ENCODE assay signal across 8 cellular contexts in genomic region chr2:64228126-64228678, GRCh38.
DNase-seq lines count a peak whose midpoint lies in the region; ATAC-seq and TF ChIP-seq lines count a peak whose summit lies in the region.

No MANE protein-coding gene starts in this region.

- intact Hi-C loops in CD8-positive, alpha-beta T cell (cut with DNase I, micrococcal nuclease): loop anchor here in 1 of 2 experiments (1.0 to 5.0 kb wide), 2 partner anchors 28 to 99 kb away; no protein-coding TSS in a partner anchor

- H3K9me3 Mint-ChIP-seq in CD8-positive, alpha-beta T cell: no peaks in the 10 kb centered on the region

- ATAC-seq in CD8-positive, alpha-beta T cell: peak; percentile 89
- peak; percentile 93 for ATAC-seq in GM19438 (IDR thresholded peaks at IDR 0.05; ENCODE audit: low read depth, unreplicated experiment)
- ATAC-seq in HG03521 (IDR thresholded peaks at IDR 0.05; ENCODE audit: unreplicated experiment): peak; percentile 96

- no peaks in the 10 kb centered on the region for H3K27me3 ChIP-seq in CD8-positive, alpha-beta T cell (ENCODE audit: insufficient read depth, low read length)

- peaks cover 19% of the 10 kb centered on the region for H3K4me1 Mint-ChIP-seq in CD8-positive, alpha-beta T cell (ENCODE audit: low read depth)

- H3K4me3 Mint-ChIP-seq in CD8-positive, alpha-beta T cell: peak overlapping the region; percentile 91

- no peak overlapping the region for H3K27ac ChIP-seq in CD8-positive, alpha-beta T cell (ENCODE audit: low read depth, low read length)

- H3K36me3 ChIP-seq in CD8-positive, alpha-beta T cell (ENCODE audit: insufficient read depth, low read length): no peaks in the 10 kb centered on the region

- no peaks in the 10 kb centered on the region for H3K4me1 ChIP-seq in CD8-positive, alpha-beta T cell (ENCODE audit: insufficient read depth, low read length)

- no peaks in the 10 kb centered on the region for H3K9me3 ChIP-seq in CD8-positive, alpha-beta T cell (ENCODE audit: low read length)

- CTCF ChIA-PET in CD8-positive, alpha-beta T cell (lab: Charles Lee): interaction anchor here (1.1 to 1.7 kb wide), 6 partner anchors 9 to 179 kb away, joined by 3 to 7 read pairs (median 4); no protein-coding TSS in a partner anchor

- H3K27ac Mint-ChIP-seq in CD8-positive, alpha-beta T cell: peak overlapping the region; percentile 63

- DNase-seq in CD8-positive, alpha-beta T cell: peak; percentile 22 to 73 (median 39)
- DNase-seq in NCI-H82 treated with DMSO at 0.1 percent for 48 hours (lab: John Stamatoyannopoulos, UW; ENCODE audit: unreplicated experiment) (peak; percentile 89), activated T-cell treated with anti-CD3 and anti-CD28 coated beads for 24 hours (ENCODE audit: low read depth) (peak; percentile 51), epithelial cell of esophagus (ENCODE audit: low read depth) (peak; percentile 69), midbrain (lab: John Stamatoyannopoulos, UW) (peak; percentile 93)
- DNase-seq in stimulated activated CD8-positive, alpha-beta memory T cell treated with anti-CD3 and anti-CD28 coated beads, Interleukin-7, amount 100 ng/mL, for 1 hour (ENCODE audit: low read depth in 2 of 2): peak; percentile 18 to 19

- H3K4me3 ChIP-seq in CD8-positive, alpha-beta T cell (ENCODE audit: low read depth, low read length): peak overlapping the region; percentile 56
- H3K4me3 ChIP-seq in epithelial cell of esophagus (ENCODE audit: low read length): peak overlapping the region; percentile 41

- POLR2A ChIA-PET in CD8-positive, alpha-beta T cell (lab: Charles Lee): interaction anchor here (0.6 to 1.3 kb wide), 8 partner anchors 11 to 100 kb away, joined by 3 to 5 read pairs (median 3); no protein-coding TSS in a partner anchor

- peaks cover 2% of the 10 kb centered on the region for H3K27me3 Mint-ChIP-seq in CD8-positive, alpha-beta T cell (ENCODE audit: low read depth)

- no peaks in the 10 kb centered on the region for H3K36me3 Mint-ChIP-seq in CD8-positive, alpha-beta T cell

- no peak for TF ChIP-seq CTCF in CD8-positive, alpha-beta T cell (IDR thresholded peaks at IDR 0.05)
- TF ChIP-seq CTCF in epithelial cell of esophagus (IDR thresholded peaks at IDR 0.05; ENCODE audit: insufficient read depth, low read depth, low read length, missing control alignments): no peak

Comparison
In these comparisons a context has a peak if more than half of its experiments do, and no peak if none do; other contexts are left out.
1. DNase-seq: peak in every context shown above with its lines; median percentile 93 in midbrain; 89 in NCI-H82 treated with DMSO at 0.1 percent for 48 hours; 69 in epithelial cell of esophagus; 51 in activated T-cell treated with anti-CD3 and anti-CD28 coated beads for 24 hours; 39 in CD8-positive, alpha-beta T cell; 18 in stimulated activated CD8-positive, alpha-beta memory T cell treated with anti-CD3 and anti-CD28 coated beads, Interleukin-7, amount 100 ng/mL, for 1 hour.